ENCODE assay signal across 8 cellular contexts in the genomic region with DNA sequence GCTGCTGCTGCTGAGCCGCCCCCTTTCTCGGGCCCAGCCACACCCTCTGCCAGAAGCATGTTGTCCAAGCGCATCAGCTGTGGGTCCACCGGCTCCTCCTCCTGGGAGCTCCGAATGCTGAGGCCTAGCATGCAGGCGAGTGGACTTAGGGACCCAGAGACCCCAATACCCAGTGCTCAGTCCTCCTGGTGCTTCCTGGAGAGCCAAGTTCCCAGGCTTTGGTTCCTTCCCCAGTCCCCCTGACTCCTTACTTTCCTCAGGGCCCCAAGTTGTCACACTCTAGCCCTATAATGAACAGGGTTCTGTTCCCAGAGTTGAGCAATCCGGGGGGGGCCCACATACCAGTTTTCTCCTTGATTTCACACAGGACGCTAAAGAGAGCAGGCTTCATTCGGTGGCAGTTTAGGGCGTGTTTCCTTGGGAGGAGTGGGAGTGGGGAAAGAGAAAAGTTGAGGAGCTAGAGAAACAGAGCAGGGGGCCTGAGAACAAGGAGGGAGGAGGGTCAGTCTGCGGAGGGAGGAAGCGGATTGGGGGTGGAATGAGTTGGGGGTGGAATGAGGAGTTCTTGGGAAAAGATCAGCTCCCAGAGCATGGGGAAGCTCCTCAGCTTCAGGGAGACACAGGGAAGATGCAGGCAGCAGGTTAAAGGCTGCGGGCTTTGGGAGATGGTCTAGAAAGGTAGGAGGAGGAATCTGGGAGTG. TPM values are rescaled to one million over a fixed set of nuclear protein-coding genes. Genes with fewer than 3 reads are reported as not detected.
DNase-seq lines count a peak whose midpoint lies in the region; ATAC-seq and TF ChIP-seq lines count a peak whose summit lies in the region.

No MANE protein-coding gene starts in this region.

- H3K36me3 ChIP-seq in SJCRH30 (peaks cover 4% of the 10 kb centered on the region; the same call in 1 of the 2 replicates), esophagus muscularis mucosa (peaks cover 16 to 26% (median 25%) of the 10 kb centered on the region in 4 donors), trophoblast cell (ENCODE audit: control insufficient read depth in 1 of 2, insufficient read depth in 2 of 2, low read length in 2 of 2) (peaks cover 24 to 26% of the 10 kb centered on the region in 2 experiments)

- no peak for ATAC-seq in esophagus mucosa

- no peak overlapping the region for H2BK12ac ChIP-seq in trophoblast cell (ENCODE audit: low read length)

- H2BK5ac ChIP-seq in trophoblast cell (ENCODE audit: low read depth, low read length, poor library complexity) = no peak overlapping the region

- TF ChIP-seq POLR2A in esophagus muscularis mucosa (IDR thresholded peaks at IDR 0.05; ENCODE audit: low read depth) = no peak

- peak overlapping the region; percentile 62 for H3K9ac ChIP-seq in trophoblast cell (ENCODE audit: low read length)

- no peaks in the 10 kb centered on the region for H3K27me3 ChIP-seq in SJCRH30
- no peaks in the 10 kb centered on the region for H3K27me3 ChIP-seq in esophagus muscularis mucosa
- H3K27me3 ChIP-seq in trophoblast cell (ENCODE audit: insufficient read depth, low read length) = no peaks in the 10 kb centered on the region

- no peak overlapping the region for H2BK120ac ChIP-seq in trophoblast cell (ENCODE audit: insufficient read depth, low read length, poor library complexity)

- WGBS in esophagus muscularis mucosa = 8% methylated on average over 8 of the region's 13 CpGs
- WGBS in trophoblast cell (ENCODE audit: extremely low coverage, insufficient coverage, insufficient read length) = no CpG with 5 or more reads among the region's 13 CpGs

- DNase-seq in EH (ENCODE audit: low read depth) = peak; percentile 33
- peak; percentile 25 to 29 for DNase-seq in SJCRH30
- DNase-seq in esophagus muscularis mucosa (ENCODE audit: extremely low spot score) = no peak
- DNase-seq in trophoblast cell = peak in 1 of 2 donors; percentile 48
- DNase-seq in NCI-H446 treated with DMSO at 0.1 percent for 48 hours (lab: John Stamatoyannopoulos, UW) = no peak
- DNase-seq in medulla oblongata (ENCODE audit: extremely low spot score) = no peak
- DNase-seq in cerebellar cortex (ENCODE audit: low spot score) = no peak

- H3K4me2 ChIP-seq in trophoblast cell (ENCODE audit: low read length) = peak overlapping the region; percentile 86

- no peak overlapping the region for H2AK5ac ChIP-seq in trophoblast cell (ENCODE audit: low read length)

- peak overlapping the region; percentile 94 for H3K14ac ChIP-seq in trophoblast cell (ENCODE audit: low read length)

- peak overlapping the region; percentile 6 for H4K12ac ChIP-seq in trophoblast cell (ENCODE audit: low read depth, low read length)

- intact Hi-C loops in esophagus muscularis mucosa (cut with DNase I) = no loop called here

- H3K27ac ChIP-seq in SJCRH30 (no peak overlapping the region), esophagus muscularis mucosa (replicated peaks in 1 of 4) (peak overlapping the region; percentile 90 to 99 (median 98)), trophoblast cell (ENCODE audit: low read depth, low read length) (no peak overlapping the region)

- H4K91ac ChIP-seq in trophoblast cell (ENCODE audit: low read depth, low read length) = peak overlapping the region; percentile 81

- H3K79me2 ChIP-seq in trophoblast cell (ENCODE audit: control insufficient read depth, insufficient read depth, low read length, poor library complexity) = peaks cover 11% of the 10 kb centered on the region

- TF ChIP-seq EP300 in esophagus muscularis mucosa (IDR thresholded peaks at IDR 0.05) = no peak

- H2AFZ ChIP-seq in trophoblast cell (ENCODE audit: insufficient read depth, low read length, poor library complexity) = no peak overlapping the region

- peak overlapping the region; percentile 68 for H3K4me3 ChIP-seq in SJCRH30
- peak overlapping the region; percentile 66 to 92 (median 84) for H3K4me3 ChIP-seq in esophagus muscularis mucosa
- H3K4me3 ChIP-seq in trophoblast cell (ENCODE audit: low read depth, low read length) = no peak overlapping the region

- no peak for TF ChIP-seq CTCF in esophagus muscularis mucosa (IDR thresholded peaks at IDR 0.05)

- peak overlapping the region; percentile 85 for H3K4ac ChIP-seq in trophoblast cell (ENCODE audit: low read depth, low read length)

- no peak overlapping the region for H3K18ac ChIP-seq in trophoblast cell (ENCODE audit: low read length)

- peaks cover 18% of the 10 kb centered on the region for H3K79me1 ChIP-seq in trophoblast cell (ENCODE audit: low read length)

- no peak overlapping the region for H3K23ac ChIP-seq in trophoblast cell (ENCODE audit: low read length)

- peaks cover 10% of the 10 kb centered on the region for H3K4me1 ChIP-seq in SJCRH30
- peaks cover 77 to 88% (median 84%) of the 10 kb centered on the region in 4 donors for H3K4me1 ChIP-seq in esophagus muscularis mucosa
- peaks cover 10 to 28% of the 10 kb centered on the region in 2 experiments for H3K4me1 ChIP-seq in trophoblast cell (ENCODE audit: control insufficient read depth in 1 of 2, insufficient read depth in 2 of 2, low read length in 2 of 2)

- H3K9me3 ChIP-seq in SJCRH30 (replicated peaks) = no peaks in the 10 kb centered on the region
- H3K9me3 ChIP-seq in esophagus muscularis mucosa = no peaks in the 10 kb centered on the region
- H3K9me3 ChIP-seq in trophoblast cell (ENCODE audit: insufficient read depth, low read depth, low read length) = no peaks in the 10 kb centered on the region

- H4K8ac ChIP-seq in trophoblast cell (ENCODE audit: low read depth, low read length) = no peak overlapping the region

RNA-seq across cellular contexts. Expression of a gene that starts 1.5 kb away (rescaled TPM):
- total RNA-seq in SJCRH30 (2014; rRNA removed; shearing (Covaris generic)) = 39.4 and 41.7 TPM in 2 replicates
- 10 to 100 TPM; 43.6 to 95.9 (median 59.3) TPM for total RNA-seq in esophagus muscularis mucosa
- 90.9 and 95.5 TPM in 2 replicates for polyA plus RNA-seq in trophoblast cell (2013)
- total RNA-seq in esophagus mucosa = 34.7 TPM

RNA-seq across cellular contexts. Expression of a gene that starts 3.9 kb away (rescaled TPM):
- 2.8 and 3.6 TPM in 2 replicates for total RNA-seq in SJCRH30 (2014; rRNA removed; shearing (Covaris generic))
- total RNA-seq in esophagus muscularis mucosa = 10 to 100 TPM in 1 of 4 donors, 1 to 10 TPM in 3; 5.7 to 17.4 (median 8.6) TPM
- 9.6 and 10.9 TPM in 2 replicates for polyA plus RNA-seq in trophoblast cell (2013)
- 2.2 TPM for total RNA-seq in esophagus mucosa

RNA-seq across cellular contexts. Expression of a gene that starts 4.5 kb away (rescaled TPM):
- total RNA-seq in SJCRH30 (2014; rRNA removed; shearing (Covaris generic)) = 0.71 and 1.4 TPM in 2 replicates
- 1 to 10 TPM in 3 of 4 donors, under 1 TPM in 1; 0.83 to 5.9 (median 3.8) TPM for total RNA-seq in esophagus muscularis mucosa
- polyA plus RNA-seq in trophoblast cell (2013) = 7.3 and 8.1 TPM in 2 replicates
- 2.7 TPM for total RNA-seq in esophagus mucosa

RNA-seq across cellular contexts. Expression of a gene that starts 10.3 kb away (rescaled TPM):
- 60.0 and 63.7 TPM in 2 replicates for total RNA-seq in SJCRH30 (2014; rRNA removed; shearing (Covaris generic))
- 10 to 100 TPM; 76.2 to 91.4 (median 88.5) TPM for total RNA-seq in esophagus muscularis mucosa
- polyA plus RNA-seq in trophoblast cell (2013) = 51.4 and 55.5 TPM in 2 replicates
- 30.4 TPM for total RNA-seq in esophagus mucosa

RNA-seq across cellular contexts. Expression of a gene that starts 12.6 kb away (rescaled TPM):
- 66.1 and 70.3 TPM in 2 replicates for total RNA-seq in SJCRH30 (2014; rRNA removed; shearing (Covaris generic))
- total RNA-seq in esophagus muscularis mucosa = 10 to 100 TPM; 52.7 to 76.7 (median 68.9) TPM
- polyA plus RNA-seq in trophoblast cell (2013) = 67.1 and 67.2 TPM in 2 replicates
- total RNA-seq in esophagus mucosa = 18.2 TPM

Comparison
In these comparisons a context has a peak if more than half of its experiments do, and no peak if none do; other contexts are left out.
1. DNase-seq: peak in EH (single experiment) and SJCRH30 (2 of 2); none in esophagus muscularis mucosa (single experiment), NCI-H446 treated with DMSO at 0.1 percent for 48 hours (single experiment), medulla oblongata (single experiment) and cerebellar cortex (single experiment).
2. H3K27ac ChIP-seq: peak in esophagus muscularis mucosa (4 of 4); none in SJCRH30 (single experiment) and trophoblast cell (single experiment).